32 cellular contexts compared by ENCODE assay signal in genomic region chr3:151155409-151156128, GRCh38. TPM values are rescaled to one million over a fixed set of nuclear protein-coding genes. Genes with fewer than 3 reads are reported as not detected.
DNase-seq lines count a peak whose midpoint lies in the region; FAIRE-seq and TF ChIP-seq lines count a peak whose summit lies in the region.
"Had no signal": no experiment of that assay in that cellular context is flagged by ENCODE, and none has a peak within 500 bp of the region (broad histone marks: within the 10 kb centered on the region; RNA-seq: fewer than 3 reads in every experiment).

No MANE protein-coding gene starts in this region.

- H3K9me3 Mint-ChIP-seq in brain: no peaks in the 10 kb centered on the region
- H3K9me3 Mint-ChIP-seq: activated naive CD4-positive, alpha-beta T cell treated with anti-CD3 and anti-CD28 coated beads, Interleukin-2, amount 50 U/mL, for 24 hours; activated T-helper 2 cell treated with anti-CD3 and anti-CD28 coated beads, Interferon-gamma antibody, Interleukin-2, Interleukin-4, amounts not matched to agents 10 μg/mL and 5 μg/mL and 100 μg/mL, durations not matched to agents 14 hours and 24 hours and 36 hours; IgD-negative memory B cell; T-helper 2 cell treated with Interferon-gamma antibody and Interleukin-4, amounts not matched to agents 5 μg/mL and 100 μg/mL, for 36 hours had no signal

- no peaks in the 10 kb centered on the region for H3K27me3 ChIP-seq in WERI-Rb-1 (ENCODE audit: insufficient read depth, low read depth, severe bottlenecking)
- H3K27me3 ChIP-seq: BLaER1 treated with 17β-estradiol and CSF1 and Interleukin-3, amounts not matched to agents 10 nM and 100 nM; neutrophil; sigmoid colon; tibial artery had no signal

- WGBS in mesodermal cell (ENCODE audit: insufficient coverage in 2 of 2), 2 experiments: 70 to 75% methylated on average over 3 to 4 of the region's 8 CpGs

- no peak overlapping the region for H3K4me3 ChIP-seq in mesodermal cell (ENCODE audit: extremely low read depth, insufficient read depth, low read length, poor library complexity, severe bottlenecking)
- H3K4me3 ChIP-seq in WERI-Rb-1 (ENCODE audit: low read depth, low read length): no peak overlapping the region
- H3K4me3 ChIP-seq: BLaER1 treated with 17β-estradiol and CSF1 and Interleukin-3, amounts not matched to agents 10 nM and 100 nM; psoas muscle; sigmoid colon; tibial artery had no signal

- H3K36me3 Mint-ChIP-seq in brain: peaks cover 14% of the 10 kb centered on the region
- H3K36me3 Mint-ChIP-seq: activated naive CD4-positive, alpha-beta T cell treated with anti-CD3 and anti-CD28 coated beads, Interleukin-2, amount 50 U/mL, for 24 hours; IgD-negative memory B cell had no signal

- FAIRE-seq in urothelium cell line (lab: Jason Lieb, UNC): no peak
- FAIRE-seq: bronchial epithelial cell, colon had no signal

- peaks cover 4% of the 10 kb centered on the region for H3K36me3 ChIP-seq in mesodermal cell (ENCODE audit: control insufficient read depth, insufficient read depth, low read length)
- no peaks in the 10 kb centered on the region for H3K36me3 ChIP-seq in WERI-Rb-1
- H3K36me3 ChIP-seq: neutrophil, sigmoid colon, tibial artery had no signal

- H3K27ac Mint-ChIP-seq in brain: peak overlapping the region in 3 of 5 experiments; percentile 38 to 63 (median 42)
- H3K27ac Mint-ChIP-seq: activated CD4-positive, alpha-beta T cell treated with anti-CD3 and anti-CD28 coated beads for 36 hours; activated naive CD4-positive, alpha-beta T cell treated with anti-CD3 and anti-CD28 coated beads, Interleukin-2, amount 50 U/mL, for 24 hours; activated T-helper 2 cell treated with anti-CD3 and anti-CD28 coated beads, Interferon-gamma antibody, Interleukin-2, Interleukin-4, amounts not matched to agents 10 μg/mL and 5 μg/mL and 100 μg/mL, durations not matched to agents 14 hours and 24 hours and 36 hours; IgD-negative memory B cell; T-helper 2 cell treated with Interferon-gamma antibody and Interleukin-4, amounts not matched to agents 5 μg/mL and 100 μg/mL, for 36 hours had no signal

- DNase-seq in M059J (ENCODE audit: low read depth) (peak; percentile 19), urothelium cell line (ENCODE audit: low spot score) (no peak), WERI-Rb-1 (no peak), SK-N-DZ (ENCODE audit: low spot score) (no peak)
- no peak for DNase-seq in activated CD4-positive, alpha-beta T cell treated with anti-CD3 and anti-CD28 coated beads for 4 hours
- DNase-seq: activated CD4-positive, alpha-beta T cell treated with anti-CD3 and anti-CD28 coated beads for 36 hours; activated CD8-positive, alpha-beta memory T cell treated with anti-CD3 and anti-CD28 coated beads for 24 hours; activated T-cell treated with anti-CD3 and anti-CD28 coated beads for 4 hours; amygdala; effector CD8-positive, alpha-beta T cell; GF-D8; mesenchymal stem cell; NCI-H1092; NCI-H1694 treated with DMSO at 0.1 percent for 48 hours; NCI-H510A; psoas muscle; RPMI8226; sigmoid colon; stimulated activated CD4-positive, alpha-beta T cell treated with anti-CD3 and anti-CD28 coated beads, Interleukin-4, amount 100 ng/mL, for 1 hour; tibial artery had no signal

- peaks cover 3% of the 10 kb centered on the region for H3K27me3 Mint-ChIP-seq in brain
- H3K27me3 Mint-ChIP-seq: activated naive CD4-positive, alpha-beta T cell treated with anti-CD3 and anti-CD28 coated beads, Interleukin-2, amount 50 U/mL, for 24 hours had no signal

- H3K4me3 Mint-ChIP-seq in brain: peak overlapping the region in 1 of 5 experiments; percentile 46
- H3K4me3 Mint-ChIP-seq: activated CD4-positive, alpha-beta T cell treated with anti-CD3 and anti-CD28 coated beads for 36 hours; activated naive CD4-positive, alpha-beta T cell treated with anti-CD3 and anti-CD28 coated beads, Interleukin-2, amount 50 U/mL, for 24 hours; IgD-negative memory B cell; T-helper 2 cell treated with Interferon-gamma antibody and Interleukin-4, amounts not matched to agents 5 μg/mL and 100 μg/mL, for 36 hours had no signal

- H3K9me3 ChIP-seq in mesodermal cell (ENCODE audit: control insufficient read depth, low read length) (no peaks in the 10 kb centered on the region), WERI-Rb-1 (ENCODE audit: severe bottlenecking) (no peaks in the 10 kb centered on the region)
- H3K9me3 ChIP-seq: BLaER1 treated with 17β-estradiol and CSF1 and Interleukin-3, amounts not matched to agents 10 nM and 100 nM; neutrophil; psoas muscle; sigmoid colon; tibial artery had no signal

- peaks cover 19% of the 10 kb centered on the region for H3K4me1 Mint-ChIP-seq in brain
- H3K4me1 Mint-ChIP-seq: activated CD4-positive, alpha-beta T cell treated with anti-CD3 and anti-CD28 coated beads for 36 hours; activated naive CD4-positive, alpha-beta T cell treated with anti-CD3 and anti-CD28 coated beads, Interleukin-2, amount 50 U/mL, for 24 hours had no signal

- peaks cover 21% of the 10 kb centered on the region for H3K4me1 ChIP-seq in mesodermal cell (ENCODE audit: control insufficient read depth, insufficient read depth, low read length, poor library complexity, severe bottlenecking)
- H3K4me1 ChIP-seq: BLaER1 treated with 17β-estradiol and CSF1 and Interleukin-3, amounts not matched to agents 10 nM and 100 nM; psoas muscle; sigmoid colon; tibial artery had no signal

- TF ChIP-seq CTCF in brain (conservative IDR thresholded peaks at IDR 0.05) (no peak), WERI-Rb-1 (IDR thresholded peaks at IDR 0.05; ENCODE audit: low read depth, low read length) (no peak)

- H3K27ac ChIP-seq in mesodermal cell (ENCODE audit: low read depth, low read length, severe bottlenecking) (peak overlapping the region; percentile 86), WERI-Rb-1 (no peak overlapping the region)
- H3K27ac ChIP-seq: BLaER1 treated with 17β-estradiol and CSF1 and Interleukin-3, amounts not matched to agents 10 nM and 100 nM; epithelial cell of prostate; neutrophil; psoas muscle; sigmoid colon; tibial artery had no signal

RNA-seq across cellular contexts. Expression of gene GPR171, which starts 47.4 kb away (rescaled TPM):
- total RNA-seq in M059J (2014; rRNA removed; shearing (Covaris generic)): not detected in 2 replicates
- polyA plus RNA-seq in brain (ENCODE audit: insufficient read depth, low read depth, low replicate concordance): not detected
- polyA plus RNA-seq in mesodermal cell (2013, experiment 1 of 2): not detected
- polyA plus RNA-seq in mesodermal cell (2013, experiment 2 of 2): not detected
- polyA plus RNA-seq in SK-N-DZ (2014; cell fraction: cytosol; rRNA removed): not detected in 2 replicates
- not detected in 2 replicates for polyA plus RNA-seq in SK-N-DZ (2014; cell fraction: nucleus; rRNA removed)
- total RNA-seq: bronchial epithelial cell, glomerular endothelial cell had no signal
